ENCODE assay signal across 30 cellular contexts in genomic region chr15:90496791-90497190, GRCh38. TPM values are rescaled to one million over a fixed set of nuclear protein-coding genes. Genes with fewer than 3 reads are reported as not detected.
DNase-seq lines count a peak whose midpoint lies in the region; ATAC-seq, FAIRE-seq and TF ChIP-seq lines count a peak whose summit lies in the region.
"Had no signal": no experiment of that assay in that cellular context is flagged by ENCODE, and none has a peak within 500 bp of the region (broad histone marks: within the 10 kb centered on the region; RNA-seq: fewer than 3 reads in every experiment).

No MANE protein-coding gene starts in this region.

- TF ChIP-seq POLR2A in GM12892 (IDR thresholded peaks at IDR 0.05; ENCODE audit: low read depth, low read length) (no peak), tibial nerve (IDR thresholded peaks at IDR 0.05) (no peak)

- intact Hi-C loops in left cardiac atrium (cut with DNase I): no loop called here
- intact Hi-C loops in ascending aorta (cut with DNase I): no loop called here

- ATAC-seq in left cardiac atrium (peak; percentile 76 to 82), HG03039 (IDR thresholded peaks at IDR 0.05; ENCODE audit: unreplicated experiment) (no peak)
- ATAC-seq: activated naive CD8-positive, alpha-beta T cell treated with anti-CD3 and anti-CD28 coated beads, Interleukin-2, amount 50 U/mL, for 24 hours; HCT116; naive thymus-derived CD4-positive, alpha-beta T cell; stimulated activated naive B cell treated with anti-CD40 and anti-IgM and Interleukin-4, amounts not matched to agents 10 μg/mL and 1 μg/mL and 100 μg/mL, for 72 hours had no signal

- no peak for FAIRE-seq in GM12892 (lab: Jason Lieb, UNC)
- FAIRE-seq: frontal cortex, keratinocyte had no signal

- TF ChIP-seq EP300 in tibial nerve (IDR thresholded peaks at IDR 0.05): no peak

- no peaks in the 10 kb centered on the region for H3K4me1 ChIP-seq in ascending aorta
- no peaks in the 10 kb centered on the region for H3K4me1 ChIP-seq in tibial nerve
- H3K4me1 ChIP-seq: SJSA1, testis had no signal

- H3K27me3 ChIP-seq in brain microvascular endothelial cell (replicated peaks) (no peaks in the 10 kb centered on the region), ascending aorta (no peaks in the 10 kb centered on the region), tibial nerve (no peaks in the 10 kb centered on the region)
- H3K27me3 ChIP-seq: SJSA1, testis had no signal

- peak; percentile 81 for DNase-seq in CD1c-positive myeloid dendritic cell (ENCODE audit: extremely low spot score)
- DNase-seq in G401 (ENCODE audit: low spot score): peak; percentile 71
- DNase-seq in brain microvascular endothelial cell: peak; percentile 9
- DNase-seq in left cardiac atrium: no peak
- no peak for DNase-seq in GM12892 (ENCODE audit: insufficient read length)
- no peak for DNase-seq in ascending aorta (ENCODE audit: low spot score in 2 of 2)
- DNase-seq in tibial nerve (ENCODE audit: low spot score in 2 of 2): no peak
- DNase-seq: activated CD4-positive, alpha-beta T cell treated with anti-CD3 and anti-CD28 coated beads, Interleukin-2, amount 50 U/mL, for 1 hour; activated CD8-positive, alpha-beta memory T cell treated with anti-CD3 and anti-CD28 coated beads, Interleukin-2, amount 50 U/mL, for 4 hours; activated effector memory CD4-positive, alpha-beta T cell treated with Interleukin-2 at 50 U/mL for 16 hours; activated naive CD8-positive, alpha-beta T cell treated with anti-CD3 and anti-CD28 coated beads, Interleukin-2, amount 50 U/mL, for 24 hours; CD4-positive, alpha-beta T cell; DMS153; erythroblast; naive thymus-derived CD4-positive, alpha-beta T cell; NCI-H1092 treated with DMSO at 0.1 percent for 48 hours; NCI-H2029; NCI-H446; NK-92 treated with Interleukin-12 subunit alpha and Interleukin-12 subunit beta, amount 100 ng/mL, for 24 hours; occipital lobe; stimulated activated naive B cell treated with anti-CD40 and anti-IgM and Interleukin-4, amounts not matched to agents 10 μg/mL and 1 μg/mL and 100 μg/mL, for 72 hours; T-helper 2 cell; testis; WERI-Rb-1 had no signal

- in situ Hi-C loops in G401 (cut with HindIII; ENCODE audit: low sequenced_read_pairs) (loop anchor here (25.0 kb wide), 1 partner anchor 184 kb away; no protein-coding TSS in a partner anchor), brain microvascular endothelial cell (cut with HindIII; ENCODE audit: low pct_ligation_motif_present, low sequenced_read_pairs) (no loop called here)

- H3K9me3 ChIP-seq in ascending aorta (no peaks in the 10 kb centered on the region), tibial nerve (no peaks in the 10 kb centered on the region)
- H3K9me3 ChIP-seq: SJSA1, testis had no signal

- no peak for TF ChIP-seq CTCF in brain microvascular endothelial cell (IDR thresholded peaks at IDR 0.05; ENCODE audit: low read depth, low read length, missing control alignments)
- TF ChIP-seq CTCF in ascending aorta (IDR thresholded peaks at IDR 0.05): no peak
- no peak for TF ChIP-seq CTCF in tibial nerve (IDR thresholded peaks at IDR 0.05)

- H3K4me3 ChIP-seq in brain microvascular endothelial cell (ENCODE audit: low read depth, low read length) (no peak overlapping the region), ascending aorta (no peak overlapping the region), tibial nerve (no peak overlapping the region)
- H3K4me3 ChIP-seq: SJSA1, smooth muscle cell, testis had no signal

- H3K36me3 ChIP-seq in brain microvascular endothelial cell (replicated peaks) (peaks cover 61% of the 10 kb centered on the region), ascending aorta (peaks cover 81 to 98% of the 10 kb centered on the region in 2 donors), tibial nerve (peaks cover 0 to 99% (median 16%) of the 10 kb centered on the region in 3 donors)

- 53% methylated on average over 3 of the region's 3 CpGs for WGBS in tibial nerve, 2 donors

- H3K27ac ChIP-seq in brain microvascular endothelial cell (no peak overlapping the region), ascending aorta (no peak overlapping the region), tibial nerve (no peak overlapping the region)
- H3K27ac ChIP-seq: SJSA1, testis, WERI-Rb-1 had no signal

RNA-seq across cellular contexts. Expression of gene CRTC3, which starts 32.9 kb away (rescaled TPM):
- total RNA-seq in G401 (2014; rRNA removed; shearing (Covaris generic)): 5.9 and 7.4 TPM in 2 replicates
- total RNA-seq in left cardiac atrium: 10 to 100 TPM; 23.1 to 29.4 TPM
- 18.4 TPM for polyA plus RNA-seq in GM12892 (2012; ENCODE audit: missing spikeins)
- total RNA-seq in ascending aorta: 35.5 TPM
- 10 to 100 TPM; 52.7 to 63.7 (median 60.6) TPM for total RNA-seq in tibial nerve

Comparison
In these comparisons a context has a peak if more than half of its experiments do, and no peak if none do; other contexts are left out.
1. DNase-seq: peak in CD1c-positive myeloid dendritic cell (single experiment), G401 (single experiment) and brain microvascular endothelial cell (single experiment); none in left cardiac atrium (single experiment), GM12892 (single experiment), ascending aorta (0 of 2) and tibial nerve (0 of 2).